20 cellular contexts compared by ENCODE assay signal in genomic region chr11:64519541-64519940, GRCh38. TPM values are rescaled to one million over a fixed set of nuclear protein-coding genes. Genes with fewer than 3 reads are reported as not detected.
"Had no signal": no experiment of that assay in that cellular context is flagged by ENCODE, and none has a peak within 500 bp of the region (broad histone marks: within the 10 kb centered on the region; RNA-seq: fewer than 3 reads in every experiment).

No MANE protein-coding gene starts in this region.

- ATAC-seq: gastrocnemius medialis; heart right ventricle; mucosa of descending colon; naive thymus-derived CD8-positive, alpha-beta T cell had no signal

- H3K27ac ChIP-seq: epithelial cell of prostate, esophagus muscularis mucosa, gastrocnemius medialis, heart right ventricle, neutrophil, right atrium auricular region, uterus had no signal

- H3K9me3 ChIP-seq: gastrocnemius medialis, neutrophil, uterus had no signal

- H3K36me3 ChIP-seq: esophagus muscularis mucosa, gastrocnemius medialis, heart right ventricle, neutrophil, right atrium auricular region, uterus had no signal

- H3K4me3 ChIP-seq: esophagus muscularis mucosa, gastrocnemius medialis, heart right ventricle, mucosa of descending colon, right atrium auricular region, uterus had no signal

- H3K4me1 ChIP-seq: esophagus muscularis mucosa, gastrocnemius medialis, heart right ventricle, right atrium auricular region, uterus had no signal

- DNase-seq: effector memory CD4-positive, alpha-beta T cell; gastrocnemius medialis; heart right ventricle; hypothalamus; kidney glomerular epithelial cell; mucosa of descending colon; naive thymus-derived CD8-positive, alpha-beta T cell; small intestine; stimulated activated CD4-positive, alpha-beta T cell treated with anti-CD3 and anti-CD28 coated beads, Interleukin-12 subunit alpha, Interleukin-12 subunit beta, amount 100 ng/mL, for 4 hours; stimulated activated CD4-positive, alpha-beta T cell treated with anti-CD3 and anti-CD28 coated beads, Interleukin-2, amount 100 ng/mL, for 48 hours; stimulated activated naive CD4-positive, alpha-beta T cell treated with Interleukin-2 at 50 U/mL for 16 hours; uterus had no signal

- H3K27me3 ChIP-seq: neutrophil, right atrium auricular region, uterus had no signal

RNA-seq across cellular contexts. Expression of gene SLC22A11, which starts 36.2 kb away (rescaled TPM):
- total RNA-seq: esophagus muscularis mucosa; fibroblast of villous mesenchyme; gastrocnemius medialis; heart right ventricle; lung microvascular endothelial cell; naive thymus-derived CD8-positive, alpha-beta T cell; osteocyte; right atrium auricular region had no signal
- polyA plus RNA-seq: heart right ventricle; naive thymus-derived CD8-positive, alpha-beta T cell; neural cell had no signal
